ENCODE assay signal across 2 cellular contexts in genomic region chr6:33426590-33427563, GRCh38.
TF ChIP-seq lines count a peak whose summit lies in the region.

No MANE protein-coding gene starts in this region.

TF ChIP-seq in GM23338, 12 proteins besides CTCF, POLR2A, EP300 and RAD21 (continued from another document):
- TF ChIP-seq, protein P1, sequence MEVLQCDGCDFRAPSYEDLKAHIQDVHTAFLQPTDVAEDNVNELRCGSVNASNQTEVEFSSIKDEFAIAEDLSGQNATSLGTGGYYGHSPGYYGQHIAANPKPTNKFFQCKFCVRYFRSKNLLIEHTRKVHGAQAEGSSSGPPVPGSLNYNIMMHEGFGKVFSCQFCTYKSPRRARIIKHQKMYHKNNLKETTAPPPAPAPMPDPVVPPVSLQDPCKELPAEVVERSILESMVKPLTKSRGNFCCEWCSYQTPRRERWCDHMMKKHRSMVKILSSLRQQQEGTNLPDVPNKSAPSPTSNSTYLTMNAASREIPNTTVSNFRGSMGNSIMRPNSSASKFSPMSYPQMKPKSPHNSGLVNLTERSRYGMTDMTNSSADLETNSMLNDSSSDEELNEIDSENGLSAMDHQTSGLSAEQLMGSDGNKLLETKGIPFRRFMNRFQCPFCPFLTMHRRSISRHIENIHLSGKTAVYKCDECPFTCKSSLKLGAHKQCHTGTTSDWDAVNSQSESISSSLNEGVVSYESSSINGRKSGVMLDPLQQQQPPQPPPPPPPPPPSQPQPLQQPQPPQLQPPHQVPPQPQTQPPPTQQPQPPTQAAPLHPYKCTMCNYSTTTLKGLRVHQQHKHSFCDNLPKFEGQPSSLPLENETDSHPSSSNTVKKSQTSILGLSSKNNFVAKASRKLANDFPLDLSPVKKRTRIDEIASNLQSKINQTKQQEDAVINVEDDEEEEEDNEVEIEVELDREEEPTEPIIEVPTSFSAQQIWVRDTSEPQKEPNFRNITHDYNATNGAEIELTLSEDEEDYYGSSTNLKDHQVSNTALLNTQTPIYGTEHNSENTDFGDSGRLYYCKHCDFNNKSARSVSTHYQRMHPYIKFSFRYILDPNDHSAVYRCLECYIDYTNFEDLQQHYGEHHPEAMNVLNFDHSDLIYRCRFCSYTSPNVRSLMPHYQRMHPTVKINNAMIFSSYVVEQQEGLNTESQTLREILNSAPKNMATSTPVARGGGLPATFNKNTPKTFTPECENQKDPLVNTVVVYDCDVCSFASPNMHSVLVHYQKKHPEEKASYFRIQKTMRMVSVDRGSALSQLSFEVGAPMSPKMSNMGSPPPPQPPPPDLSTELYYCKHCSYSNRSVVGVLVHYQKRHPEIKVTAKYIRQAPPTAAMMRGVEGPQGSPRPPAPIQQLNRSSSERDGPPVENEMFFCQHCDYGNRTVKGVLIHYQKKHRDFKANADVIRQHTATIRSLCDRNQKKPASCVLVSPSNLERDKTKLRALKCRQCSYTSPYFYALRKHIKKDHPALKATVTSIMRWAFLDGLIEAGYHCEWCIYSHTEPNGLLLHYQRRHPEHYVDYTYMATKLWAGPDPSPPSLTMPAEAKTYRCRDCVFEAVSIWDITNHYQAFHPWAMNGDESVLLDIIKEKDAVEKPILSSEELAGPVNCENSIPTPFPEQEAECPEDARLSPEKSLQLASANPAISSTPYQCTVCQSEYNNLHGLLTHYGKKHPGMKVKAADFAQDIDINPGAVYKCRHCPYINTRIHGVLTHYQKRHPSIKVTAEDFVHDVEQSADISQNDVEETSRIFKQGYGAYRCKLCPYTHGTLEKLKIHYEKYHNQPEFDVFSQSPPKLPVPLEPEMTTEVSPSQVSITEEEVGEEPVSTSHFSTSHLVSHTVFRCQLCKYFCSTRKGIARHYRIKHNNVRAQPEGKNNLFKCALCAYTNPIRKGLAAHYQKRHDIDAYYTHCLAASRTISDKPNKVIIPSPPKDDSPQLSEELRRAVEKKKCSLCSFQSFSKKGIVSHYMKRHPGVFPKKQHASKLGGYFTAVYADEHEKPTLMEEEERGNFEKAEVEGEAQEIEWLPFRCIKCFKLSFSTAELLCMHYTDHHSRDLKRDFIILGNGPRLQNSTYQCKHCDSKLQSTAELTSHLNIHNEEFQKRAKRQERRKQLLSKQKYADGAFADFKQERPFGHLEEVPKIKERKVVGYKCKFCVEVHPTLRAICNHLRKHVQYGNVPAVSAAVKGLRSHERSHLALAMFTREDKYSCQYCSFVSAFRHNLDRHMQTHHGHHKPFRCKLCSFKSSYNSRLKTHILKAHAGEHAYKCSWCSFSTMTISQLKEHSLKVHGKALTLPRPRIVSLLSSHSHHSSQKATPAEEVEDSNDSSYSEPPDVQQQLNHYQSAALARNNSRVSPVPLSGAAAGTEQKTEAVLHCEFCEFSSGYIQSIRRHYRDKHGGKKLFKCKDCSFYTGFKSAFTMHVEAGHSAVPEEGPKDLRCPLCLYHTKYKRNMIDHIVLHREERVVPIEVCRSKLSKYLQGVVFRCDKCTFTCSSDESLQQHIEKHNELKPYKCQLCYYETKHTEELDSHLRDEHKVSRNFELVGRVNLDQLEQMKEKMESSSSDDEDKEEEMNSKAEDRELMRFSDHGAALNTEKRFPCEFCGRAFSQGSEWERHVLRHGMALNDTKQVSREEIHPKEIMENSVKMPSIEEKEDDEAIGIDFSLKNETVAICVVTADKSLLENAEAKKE (CRISPR knock-in tag; IDR thresholded peaks at IDR 0.05), result no peak
- TF ChIP-seq NANOG (IDR thresholded peaks at IDR 0.05; ENCODE audit: borderline replicate concordance) (no peak), REST (IDR thresholded peaks at IDR 0.05; ENCODE audit: unreplicated experiment) (no peak), STAT1 (IDR thresholded peaks at IDR 0.05; ENCODE audit: unreplicated experiment) (no peak), CREB1 (CRISPR knock-in tag; IDR thresholded peaks at IDR 0.05; ENCODE audit: low read depth) (no peak), ZNF114 (CRISPR knock-in tag; IDR thresholded peaks at IDR 0.05) (no peak), JUNB (IDR thresholded peaks at IDR 0.05; ENCODE audit: unreplicated experiment) (no peak), EZH2 (IDR thresholded peaks at IDR 0.05; ENCODE audit: low read depth, unreplicated experiment) (no peak)
TF ChIP-seq in GM23338: peak in this region for 0.

TF ChIP-seq in SK-N-SH treated with all-trans-retinoic acid at 6 μM for 48 hours, 23 proteins besides CTCF, POLR2A, EP300 and RAD21 (continued from another document):
- TF ChIP-seq TSHZ2 (CRISPR knock-in tag; IDR thresholded peaks at IDR 0.05), result no peak
- no peak for TF ChIP-seq GLIS3 (CRISPR knock-in tag; IDR thresholded peaks at IDR 0.05)
- TF ChIP-seq ZNF8 (CRISPR knock-in tag; IDR thresholded peaks at IDR 0.05), result no peak
- no peak for TF ChIP-seq SNAI2 (CRISPR knock-in tag; IDR thresholded peaks at IDR 0.05)
